ENCODE assay signal across 17 cellular contexts in genomic region chr4:186227221-186227620, GRCh38. TPM values are rescaled to one million over a fixed set of nuclear protein-coding genes. Genes with fewer than 3 reads are reported as not detected.
A peak's percentile ranks its signal among the peaks of the same experiment; 100 is the strongest.
DNase-seq lines count a peak whose midpoint lies in the region; ATAC-seq and TF ChIP-seq lines count a peak whose summit lies in the region.
"Had no signal": no experiment of that assay in that cellular context is flagged by ENCODE, and none has a peak within 500 bp of the region (broad histone marks: within the 10 kb centered on the region; RNA-seq: fewer than 3 reads in every experiment).

Gene KLKB1, plus strand, starts transcription at chr4:186227507. Its CDS starts 689 bp downstream, at chr4:186228196.

- H3K79me2 ChIP-seq in OCI-LY7 (ENCODE audit: insufficient read depth, low read depth, low read length), result no peaks in the 10 kb centered on the region

- H3K4me3 ChIP-seq in fibroblast of pulmonary artery (replicated peaks; ENCODE audit: low read depth, low read length) (peak within 1 kb of the TSS; percentile 17), prostate gland (no peak within 1 kb of the TSS), OCI-LY7 (ENCODE audit: low read depth, low read length, poor library complexity, severe bottlenecking) (no peak within 1 kb of the TSS)

- intact Hi-C loops in prostate gland (cut with DNase I) (no loop called here), OCI-LY7 (cut with micrococcal nuclease; ENCODE audit: unreplicated experiment) (no loop called here)

- H3K4me2 ChIP-seq in OCI-LY7 (ENCODE audit: low read length), result no peak within 1 kb of the TSS

- POLR2A ChIA-PET in OCI-LY7 (lab: Charles Lee), result no interaction called here

- CTCF ChIA-PET in OCI-LY7 (lab: Charles Lee; ENCODE audit: unreplicated experiment), result no interaction called here

- TF ChIP-seq CTCF in fibroblast of pulmonary artery (IDR thresholded peaks at IDR 0.05; ENCODE audit: low read length, missing control alignments) (no peak), prostate gland (IDR thresholded peaks at IDR 0.05) (no peak), OCI-LY7 (conservative IDR thresholded peaks at IDR 0.05; ENCODE audit: low read length) (no peak)

- no peak for TF ChIP-seq POLR2A in prostate gland (IDR thresholded peaks at IDR 0.05)

- no peaks in the 10 kb centered on the region for H3K9me3 ChIP-seq in prostate gland
- H3K9me3 ChIP-seq in OCI-LY7 (ENCODE audit: low read length), result 0 out of 2 replicates have a peak, but pooled peaks cover 6% of the 10 kb centered on the region

- ATAC-seq in GM21786 (IDR thresholded peaks at IDR 0.05; ENCODE audit: unreplicated experiment) (no peak), GM19452 (IDR thresholded peaks at IDR 0.05; ENCODE audit: unreplicated experiment) (no peak)
- ATAC-seq: activated naive CD8-positive, alpha-beta T cell treated with anti-CD3 and anti-CD28 coated beads, Interleukin-2, amount 50 U/mL, for 24 hours had no signal

- H2AFZ ChIP-seq in OCI-LY7 (ENCODE audit: low read length), result no peak within 1 kb of the TSS

- H3K36me3 ChIP-seq in prostate gland (no peaks in the 10 kb centered on the region), OCI-LY7 (ENCODE audit: insufficient read depth, low read length) (no peaks in the 10 kb centered on the region)
- H3K36me3 ChIP-seq: transverse colon had no signal

- no TSS peak for BruUV-seq in OCI-LY7 (replicated peaks; lab: Mats Ljungman, UMichigan)

- no peaks in the 10 kb centered on the region for H3K27me3 ChIP-seq in prostate gland (replicated peaks; ENCODE audit: insufficient read depth)
- H3K27me3 ChIP-seq: transverse colon had no signal

- WGBS in prostate gland, result 62% methylated on average over 5 of the region's 5 CpGs

- H3K4me1 ChIP-seq in prostate gland (replicated peaks) (no peaks in the 10 kb centered on the region), OCI-LY7 (ENCODE audit: insufficient read depth, low read length, poor library complexity, severe bottlenecking) (no peaks in the 10 kb centered on the region)
- H3K4me1 ChIP-seq: Caco-2 had no signal

- H3K27ac ChIP-seq in prostate gland (no peak within 1 kb of the TSS), OCI-LY7 (ENCODE audit: low read depth, low read length, poor library complexity, severe bottlenecking) (no peak within 1 kb of the TSS)
- H3K27ac ChIP-seq: 22Rv1, transverse colon had no signal

- H3K9me2 ChIP-seq in OCI-LY7 (ENCODE audit: insufficient read depth, low read length), result no peaks in the 10 kb centered on the region

- DNase-seq in DMS 273 (lab: John Stamatoyannopoulos, UW; ENCODE audit: unreplicated experiment) (peak; percentile 18), DMS 273 treated with DMSO at 0.1 percent for 48 hours (lab: John Stamatoyannopoulos, UW) (no peak), NCI-H510A treated with DMSO at 0.1 percent for 48 hours (lab: John Stamatoyannopoulos, UW) (peak; percentile 83), fibroblast of pulmonary artery (ENCODE audit: low read depth) (peak; percentile 46), prostate gland (ENCODE audit: low spot score) (peak; percentile 19), OCI-LY7 (ENCODE audit: low spot score) (no peak)
- DNase-seq: activated CD8-positive, alpha-beta memory T cell treated with anti-CD3 and anti-CD28 coated beads, Interleukin-2, amount 50 U/mL, for 48 hours; activated naive CD8-positive, alpha-beta T cell treated with anti-CD3 and anti-CD28 coated beads, Interleukin-2, amount 50 U/mL, for 24 hours; Caco-2; effector CD4-positive, alpha-beta T cell; HCEC 1CT; NCI-H524; SIG-M5; transverse colon had no signal

- no peaks in the 10 kb centered on the region for H4K20me1 ChIP-seq in OCI-LY7 (ENCODE audit: insufficient read depth, low read length)

RNA-seq across cellular contexts. Expression of gene KLKB1, which starts in this region (rescaled TPM):
- total RNA-seq in prostate gland (1 to 10 TPM in 1 of 2 donors, not detected in 1; 1.5 TPM), OCI-LY7 (2022) (0.24 TPM in 1 of 2 replicates, not detected in the other)
- total RNA-seq in OCI-LY7 (2014; rRNA removed; shearing (Covaris generic)), result 0.57 TPM in 1 of 2 replicates, not detected in the other
- total RNA-seq: Caco-2 had no signal

Comparison
In these comparisons a context has a peak if more than half of its experiments do, and no peak if none do; other contexts are left out.
1. DNase-seq: peak in DMS 273 (single experiment), NCI-H510A treated with DMSO at 0.1 percent for 48 hours (single experiment), fibroblast of pulmonary artery (single experiment) and prostate gland (single experiment); none in DMS 273 treated with DMSO at 0.1 percent for 48 hours (single experiment) and OCI-LY7 (single experiment).